Comparison of ENCODE assay signal across 1 cellular context in the genomic region with DNA sequence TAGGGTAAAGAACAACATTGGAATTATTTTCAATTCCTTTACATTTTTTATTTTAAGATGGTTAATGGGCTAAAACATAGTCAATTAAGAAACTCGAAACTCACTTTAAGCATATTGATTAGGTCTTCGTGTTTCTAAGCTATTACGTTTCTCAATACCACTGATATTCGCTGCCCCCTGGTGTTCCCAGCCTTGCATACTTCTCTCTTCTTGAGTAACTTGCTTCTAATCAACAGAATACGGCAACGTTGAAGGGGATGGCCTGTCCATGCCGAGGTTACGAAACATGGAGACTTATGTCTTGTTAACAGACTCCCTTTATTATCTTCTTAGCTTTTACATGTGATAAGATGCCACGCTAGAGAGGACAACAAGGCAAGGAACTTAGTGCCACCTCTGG.
TF ChIP-seq lines count a peak whose summit lies in the region.

No MANE protein-coding gene starts in this region.

TF ChIP-seq in liver, 16 proteins besides CTCF, POLR2A, EP300 and RAD21 (continued from another document):
- no peak for TF ChIP-seq YY1 (IDR thresholded peaks at IDR 0.05)
